ENCODE assay signal across 10 cellular contexts in genomic region chr4:81314897-81315470, GRCh38.
DNase-seq lines count a peak whose midpoint lies in the region; ATAC-seq, FAIRE-seq and TF ChIP-seq lines count a peak whose summit lies in the region.
"Had no signal": no experiment of that assay in that cellular context is flagged by ENCODE, and none has a peak within 500 bp of the region (broad histone marks: within the 10 kb centered on the region; RNA-seq: fewer than 3 reads in every experiment).

No MANE protein-coding gene starts in this region.

- H3K4me1 ChIP-seq in BLaER1 treated with 17β-estradiol and CSF1 and Interleukin-3, amounts not matched to agents 10 nM and 100 nM: peaks cover 18 to 38% (median 32%) of the 10 kb centered on the region in 10 experiments
- H3K4me1 ChIP-seq in colonic mucosa (peaks cover 6% of the 10 kb centered on the region), mucosa of rectum (ENCODE audit: control insufficient read depth in 2 of 2, insufficient read depth in 2 of 2, low read length in 2 of 2) (peaks cover 0 to 9% of the 10 kb centered on the region in 2 donors)

- H3K27ac ChIP-seq in BLaER1 treated with 17β-estradiol and CSF1 and Interleukin-3, amounts not matched to agents 10 nM and 100 nM: peak overlapping the region in 9 of 11 experiments; percentile 51 to 85 (median 77); a peak in 18 of 22 replicates
- peak overlapping the region; percentile 40 for H3K27ac ChIP-seq in colonic mucosa
- H3K27ac ChIP-seq in mucosa of rectum (ENCODE audit: low read depth in 2 of 2, low read length in 2 of 2): peak overlapping the region; percentile 77 to 84

- H3K9ac ChIP-seq in BLaER1 treated with 17β-estradiol and CSF1 and Interleukin-3, amounts not matched to agents 10 nM and 100 nM: peak overlapping the region in 8 of 11 experiments; percentile 34 to 70 (median 58); a peak in 14 of 22 replicates
- H3K9ac ChIP-seq in colonic mucosa (ENCODE audit: low read depth in 2 of 2, low read length in 2 of 2): no peak overlapping the region
- peak overlapping the region in 1 of 2 donors; percentile 61 for H3K9ac ChIP-seq in mucosa of rectum (ENCODE audit: low read depth in 1 of 2, low read length in 2 of 2)

- TF ChIP-seq POLR2A in GM12891 (IDR thresholded peaks at IDR 0.05; ENCODE audit: low read depth, low read length): no peak

- DNase-seq in LHCN-M2 (ENCODE audit: low read depth) (peak; percentile 71), colonic mucosa (no peak), AML-193 (lab: John Stamatoyannopoulos, UW) (no peak), GM12891 (ENCODE audit: insufficient read length, low spot score) (no peak), NAMALWA (ENCODE audit: low spot score) (no peak)
- DNase-seq: activated T-cell treated with anti-CD3 and anti-CD28 coated beads for 4 hours, caudate nucleus had no signal

- no peaks in the 10 kb centered on the region for H3K36me3 ChIP-seq in BLaER1 treated with 17β-estradiol and CSF1 and Interleukin-3, amounts not matched to agents 10 nM and 100 nM
- H3K36me3 ChIP-seq in colonic mucosa: no peaks in the 10 kb centered on the region
- no peaks in the 10 kb centered on the region for H3K36me3 ChIP-seq in mucosa of rectum (ENCODE audit: control insufficient read depth in 2 of 2, insufficient read depth in 2 of 2, low read length in 2 of 2)

- H3K4me2 ChIP-seq in BLaER1 treated with 17β-estradiol and CSF1 and Interleukin-3, amounts not matched to agents 10 nM and 100 nM: peak overlapping the region; percentile 56 to 83 (median 71)

- ATAC-seq in esophagus mucosa: no peak

- intact Hi-C loops in colonic mucosa (cut with DNase I): no loop called here

- no peak for FAIRE-seq in GM12891 (lab: Jason Lieb, UNC)

- no peaks in the 10 kb centered on the region for H3K27me3 ChIP-seq in BLaER1 treated with 17β-estradiol and CSF1 and Interleukin-3, amounts not matched to agents 10 nM and 100 nM
- H3K27me3 ChIP-seq in colonic mucosa (no peaks in the 10 kb centered on the region), mucosa of rectum (ENCODE audit: control insufficient read depth in 2 of 2, insufficient read depth in 2 of 2, low read length in 2 of 2) (no peaks in the 10 kb centered on the region)

- peaks cover 7 to 15% (median 10%) of the 10 kb centered on the region in 11 experiments; a peak in 15 of 22 replicates for H3K9me3 ChIP-seq in BLaER1 treated with 17β-estradiol and CSF1 and Interleukin-3, amounts not matched to agents 10 nM and 100 nM (replicated peaks in 1 of 11)
- H3K9me3 ChIP-seq in colonic mucosa: no peaks in the 10 kb centered on the region
- no peaks in the 10 kb centered on the region for H3K9me3 ChIP-seq in mucosa of rectum (ENCODE audit: control insufficient read depth in 2 of 2, low read length in 2 of 2)

- no peaks in the 10 kb centered on the region for H4K20me1 ChIP-seq in BLaER1 treated with 17β-estradiol and CSF1 and Interleukin-3, amounts not matched to agents 10 nM and 100 nM

- H3K4me3 ChIP-seq in BLaER1 treated with 17β-estradiol and CSF1 and Interleukin-3, amounts not matched to agents 10 nM and 100 nM: peak overlapping the region in 1 of 10 experiments; percentile 11; a peak in 2 of 20 replicates
- H3K4me3 ChIP-seq in colonic mucosa: no peak overlapping the region
- H3K4me3 ChIP-seq in mucosa of rectum (ENCODE audit: low read length in 2 of 2): peak overlapping the region in 1 of 2 donors; percentile 11

- no peak for TF ChIP-seq CTCF in colonic mucosa (IDR thresholded peaks at IDR 0.05)

TF ChIP-seq in GM12891, 5 proteins besides CTCF, POLR2A, EP300 and RAD21:
- TF ChIP-seq POLR2AphosphoS5 (IDR thresholded peaks at IDR 0.05; ENCODE audit: low read depth, low read length) (no peak), POU2F2 (IDR thresholded peaks at IDR 0.05; ENCODE audit: low read depth, low read length) (no peak), PAX5 (IDR thresholded peaks at IDR 0.05; ENCODE audit: insufficient read depth, low read length, severe bottlenecking) (no peak), SPI1 (IDR thresholded peaks at IDR 0.05; ENCODE audit: low read depth, low read length) (no peak), TAF1 (IDR thresholded peaks at IDR 0.05; ENCODE audit: low read depth, low read length) (no peak)

Comparison
In these comparisons a context has a peak if more than half of its experiments do, and no peak if none do; other contexts are left out.
1. H3K9ac ChIP-seq: peak in BLaER1 treated with 17β-estradiol and CSF1 and Interleukin-3, amounts not matched to agents 10 nM and 100 nM (8 of 11); none in colonic mucosa (0 of 2).
2. Peak in every context shown above with its lines, with median percentiles within 50 percentile points of each other: H3K27ac ChIP-seq.